Comparison of ENCODE assay signal across 19 cellular contexts in the genomic region with DNA sequence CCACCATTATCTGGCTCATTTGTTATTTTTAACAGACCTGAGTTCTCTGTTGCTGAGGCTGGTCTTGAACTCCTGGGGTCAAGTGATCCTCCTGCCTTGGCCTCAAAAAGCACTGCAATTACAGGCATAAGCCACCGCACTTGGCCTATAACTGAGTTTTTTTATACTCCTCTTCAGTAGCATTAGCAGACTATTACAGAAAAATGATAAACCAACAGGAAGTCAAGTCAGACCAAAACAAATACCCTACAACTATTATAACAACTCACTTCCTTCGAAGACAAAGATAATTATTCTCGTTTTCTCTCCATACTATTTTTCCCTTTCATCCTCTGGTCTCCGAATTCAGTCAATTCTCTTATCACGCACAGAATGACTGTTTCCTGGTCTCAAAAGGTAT.
DNase-seq lines count a peak whose midpoint lies in the region; ATAC-seq and TF ChIP-seq lines count a peak whose summit lies in the region.
"Had no signal": no experiment of that assay in that cellular context is flagged by ENCODE, and none has a peak within 500 bp of the region (broad histone marks: within the 10 kb centered on the region; RNA-seq: fewer than 3 reads in every experiment).

No MANE protein-coding gene starts in this region.

- no peaks in the 10 kb centered on the region for H3K36me3 ChIP-seq in CD4-positive, CD25-positive, alpha-beta regulatory T cell (ENCODE audit: control insufficient read depth, insufficient read depth, low read length)
- H3K36me3 ChIP-seq in IMR-90 (ENCODE audit: control insufficient read depth, insufficient read depth, low read length) (no peaks in the 10 kb centered on the region), endodermal cell (ENCODE audit: control insufficient read depth, insufficient read depth, low read length) (peaks cover 11% of the 10 kb centered on the region), adrenal gland (replicated peaks in 1 of 2) (no peaks in the 10 kb centered on the region)
- H3K36me3 ChIP-seq: Peyer's patch had no signal

- H2BK120ac ChIP-seq in IMR-90 (ENCODE audit: low read depth, low read length) = no peak overlapping the region

- H2BK15ac ChIP-seq in IMR-90 (ENCODE audit: low read depth, low read length) = no peak overlapping the region

- TF ChIP-seq CTCF in CD14-positive monocyte (IDR thresholded peaks at IDR 0.05) (no peak), IMR-90 (conservative IDR thresholded peaks at IDR 0.05; ENCODE audit: low read depth, low read length) (no peak), endodermal cell (conservative IDR thresholded peaks at IDR 0.05) (no peak), foreskin keratinocyte (conservative IDR thresholded peaks at IDR 0.05) (no peak), adrenal gland (IDR thresholded peaks at IDR 0.05) (no peak)

- POLR2A ChIA-PET in IMR-90 (lab: Charles Lee; ENCODE audit: unreplicated experiment) = no interaction called here

- in situ Hi-C loops in IMR-90 (cut with MboI; ENCODE audit: low sequenced_read_pairs) = no loop called here

- H3K36me3 Mint-ChIP-seq in CD14-positive monocyte (peaks cover 27 to 34% of the 10 kb centered on the region in 2 donors), endodermal cell (ENCODE audit: low read depth) (peaks cover 11% of the 10 kb centered on the region)
- H3K36me3 Mint-ChIP-seq in CD4-positive, CD25-positive, alpha-beta regulatory T cell = peaks cover 14% of the 10 kb centered on the region

- intact Hi-C loops in CD14-positive monocyte (cut with micrococcal nuclease) = no loop called here
- intact Hi-C loops in IMR-90 (cut with micrococcal nuclease) = no loop called here
- intact Hi-C loops in adrenal gland (cut with DNase I) = no loop called here

- peak overlapping the region; percentile 51 for H2AK9ac ChIP-seq in IMR-90 (replicated peaks; ENCODE audit: low read depth, low read length, poor library complexity)

- CTCF ChIA-PET in IMR-90 (lab: Yijun Ruan, JAX) = no interaction called here

- H3K18ac ChIP-seq in IMR-90 (ENCODE audit: low read depth, low read length) = no peak overlapping the region

- WGBS in IMR-90 (ENCODE audit: extremely low coverage in 2 of 2, insufficient read length in 1 of 2), 2 experiments = 100% methylated on average over 1 to 4 of the region's 5 CpGs
- WGBS in endodermal cell (ENCODE audit: insufficient coverage in 1 of 2, insufficient read length in 1 of 2), 2 experiments = 98 to 100% methylated on average over 2 to 4 of the region's 5 CpGs
- WGBS in adrenal gland, 4 donors = 93 to 97% (median 96%) methylated on average over 5 of the region's 5 CpGs

- H3K9ac ChIP-seq in IMR-90 (ENCODE audit: low read depth, low read length) (no peak overlapping the region), endodermal cell (ENCODE audit: extremely low read depth, low read length, poor library complexity, severe bottlenecking) (no peak overlapping the region)
- H3K9ac ChIP-seq: BLaER1 treated with 17β-estradiol and CSF1 and Interleukin-3, amounts not matched to agents 10 nM and 100 nM had no signal

- H4K91ac ChIP-seq in IMR-90 (ENCODE audit: insufficient read depth, low read depth, low read length) = no peak overlapping the region

- H4K8ac ChIP-seq in IMR-90 (ENCODE audit: low read depth in 2 of 2, low read length in 2 of 2) = 0 out of 4 replicates have a peak overlapping the region, but pooled peaks of 1 of the 2 experiments have one; percentile 17

- peaks cover 26% of the 10 kb centered on the region for H3K4me1 ChIP-seq in CD4-positive, CD25-positive, alpha-beta regulatory T cell (ENCODE audit: control insufficient read depth, insufficient read depth, low read length, poor library complexity, severe bottlenecking)
- 0 out of 2 replicates have a peak, but pooled peaks cover 2% of the 10 kb centered on the region for H3K4me1 ChIP-seq in IMR-90 (ENCODE audit: control insufficient read depth, insufficient read depth, low read length)
- H3K4me1 ChIP-seq in endodermal cell (ENCODE audit: control insufficient read depth, insufficient read depth, low read length) = no peaks in the 10 kb centered on the region
- no peaks in the 10 kb centered on the region for H3K4me1 ChIP-seq in foreskin keratinocyte
- no peaks in the 10 kb centered on the region for H3K4me1 ChIP-seq in adrenal gland (replicated peaks in 1 of 2)
- H3K4me1 ChIP-seq: Peyer's patch had no signal

- no peak overlapping the region for H2AFZ ChIP-seq in IMR-90 (replicated peaks; ENCODE audit: low read length, poor library complexity)

- peaks cover 30 to 34% of the 10 kb centered on the region in 2 experiments for H3K79me1 ChIP-seq in IMR-90 (ENCODE audit: low read depth in 1 of 2, low read length in 2 of 2)

- H3K9me1 ChIP-seq in IMR-90 (ENCODE audit: insufficient read depth, low read length) = peaks cover 3% of the 10 kb centered on the region; the same call in 1 of the 2 replicates

- H2AK5ac ChIP-seq in IMR-90 (ENCODE audit: low read depth, low read length) = no peak overlapping the region

- no peak overlapping the region for H3K4me2 ChIP-seq in IMR-90 (ENCODE audit: low read depth, low read length)

- H4K20me1 ChIP-seq in IMR-90 (ENCODE audit: insufficient read depth, low read length) = no peaks in the 10 kb centered on the region

- no peak for ATAC-seq in CD4-positive, CD25-positive, alpha-beta regulatory T cell (ENCODE audit: low read depth in 2 of 2)
- no peak for ATAC-seq in IMR-90 (ENCODE audit: low read depth)
- ATAC-seq in foreskin keratinocyte = no peak
- ATAC-seq: SK-N-SH treated with all-trans-retinoic acid at 6 μM for 48 hours had no signal

- no peak overlapping the region for H2BK20ac ChIP-seq in IMR-90 (ENCODE audit: low read depth, low read length)

- no peak overlapping the region; the same call in 1 of the 2 replicates for H3K23ac ChIP-seq in IMR-90 (ENCODE audit: low read depth, low read length)

- dilution Hi-C loops in IMR-90 (cut with HindIII; ENCODE audit: low sequenced_read_pairs, unreplicated experiment) = no loop called here

- H3K56ac ChIP-seq in IMR-90 (ENCODE audit: extremely low read depth, insufficient read depth, low read length) = no peak overlapping the region

- H2BK5ac ChIP-seq in IMR-90 (ENCODE audit: low read depth, low read length, poor library complexity, severe bottlenecking) = no peak overlapping the region

- H3K27me3 Mint-ChIP-seq in CD14-positive monocyte (ENCODE audit: low read depth in 3 of 3) (no peaks in the 10 kb centered on the region), endodermal cell (ENCODE audit: insufficient read depth) (no peaks in the 10 kb centered on the region)
- H3K27me3 Mint-ChIP-seq in CD4-positive, CD25-positive, alpha-beta regulatory T cell = no peaks in the 10 kb centered on the region

- BruUV-seq in IMR-90 (replicated peaks; lab: Mats Ljungman, UMichigan) = no TSS peak

- no peaks in the 10 kb centered on the region for H3K27me3 ChIP-seq in CD4-positive, CD25-positive, alpha-beta regulatory T cell (ENCODE audit: control insufficient read depth, insufficient read depth, low read length)
- H3K27me3 ChIP-seq in IMR-90 (ENCODE audit: control insufficient read depth, insufficient read depth, low read length) = no peaks in the 10 kb centered on the region
- H3K27me3 ChIP-seq in endodermal cell (ENCODE audit: control insufficient read depth, insufficient read depth, low read length, poor library complexity, severe bottlenecking) = no peaks in the 10 kb centered on the region
- H3K27me3 ChIP-seq in foreskin keratinocyte = no peaks in the 10 kb centered on the region
- no peaks in the 10 kb centered on the region for H3K27me3 ChIP-seq in adrenal gland
- H3K27me3 ChIP-seq: BLaER1 treated with 17β-estradiol and CSF1 and Interleukin-3, amounts not matched to agents 10 nM and 100 nM; Peyer's patch had no signal

- no peaks in the 10 kb centered on the region for H3K9me3 ChIP-seq in CD4-positive, CD25-positive, alpha-beta regulatory T cell (ENCODE audit: control insufficient read depth in 2 of 2, low read length in 2 of 2)
- no peaks in the 10 kb centered on the region for H3K9me3 ChIP-seq in IMR-90 (ENCODE audit: control insufficient read depth, insufficient read depth, low read length)
- H3K9me3 ChIP-seq in endodermal cell (ENCODE audit: control insufficient read depth, low read length) = no peaks in the 10 kb centered on the region
- H3K9me3 ChIP-seq in adrenal gland (replicated peaks in 1 of 3) = no peaks in the 10 kb centered on the region
- H3K9me3 ChIP-seq: BLaER1 treated with 17β-estradiol and CSF1 and Interleukin-3, amounts not matched to agents 10 nM and 100 nM; Peyer's patch had no signal

- H3K27ac ChIP-seq in CD4-positive, CD25-positive, alpha-beta regulatory T cell (ENCODE audit: insufficient read depth, low read length, poor library complexity, severe bottlenecking) = peak overlapping the region; percentile 43
- H3K27ac ChIP-seq in IMR-90 (ENCODE audit: insufficient read depth, low read length) (no peak overlapping the region), endodermal cell (ENCODE audit: low read depth, low read length) (no peak overlapping the region), foreskin keratinocyte (no peak overlapping the region), adrenal gland (no peak overlapping the region)
- H3K27ac ChIP-seq: BLaER1 treated with 17β-estradiol and CSF1 and Interleukin-3, amounts not matched to agents 10 nM and 100 nM; Peyer's patch had no signal

- no peaks in the 10 kb centered on the region for H3K9me3 Mint-ChIP-seq in CD14-positive monocyte
- H3K9me3 Mint-ChIP-seq in CD4-positive, CD25-positive, alpha-beta regulatory T cell = peaks cover 0 to 2% (median 0%) of the 10 kb centered on the region in 7 donors
- peaks cover 2% of the 10 kb centered on the region for H3K9me3 Mint-ChIP-seq in endodermal cell

- TF ChIP-seq POLR2A in IMR-90 (IDR thresholded peaks at IDR 0.05; ENCODE audit: low read depth, low read length) (no peak), adrenal gland (IDR thresholded peaks at IDR 0.05) (no peak)

- H3K4me1 Mint-ChIP-seq in CD14-positive monocyte (no peaks in the 10 kb centered on the region), endodermal cell (peaks cover 8% of the 10 kb centered on the region)
- H3K4me1 Mint-ChIP-seq in CD4-positive, CD25-positive, alpha-beta regulatory T cell = peaks cover 6 to 31% (median 28%) of the 10 kb centered on the region in 4 donors

- H3K4me3 ChIP-seq in CD4-positive, CD25-positive, alpha-beta regulatory T cell (ENCODE audit: low read depth, low read length) = peak overlapping the region; percentile 57
- H3K4me3 ChIP-seq in IMR-90 (ENCODE audit: insufficient read depth, low read depth, low read length) = no peak overlapping the region
- no peak overlapping the region for H3K4me3 ChIP-seq in endodermal cell (ENCODE audit: low read length)
- H3K4me3 ChIP-seq in adrenal gland = no peak overlapping the region
- H3K4me3 ChIP-seq: BLaER1 treated with 17β-estradiol and CSF1 and Interleukin-3, amounts not matched to agents 10 nM and 100 nM; Peyer's patch had no signal

- no peak overlapping the region for H3K14ac ChIP-seq in IMR-90 (replicated peaks; ENCODE audit: low read depth, low read length)

- no peak for DNase-seq in CD14-positive monocyte (ENCODE audit: low spot score)
- DNase-seq in CD4-positive, CD25-positive, alpha-beta regulatory T cell = no peak
- DNase-seq in IMR-90 = no peak
- no peak for DNase-seq in endodermal cell
- DNase-seq in foreskin keratinocyte = no peak
- no peak for DNase-seq in adrenal gland
- no peak for DNase-seq in NAMALWA (ENCODE audit: low spot score)
- DNase-seq: EL, GF-D8, KG1, NCI-H1092 treated with DMSO at 0.1 percent for 48 hours, NCI-H146, NCI-H2029, NCI-H2227 treated with DMSO at 0.1 percent for 48 hours, NCI-H524 treated with DMSO at 0.1 percent for 48 hours, NCI-H82, Peyer's patch had no signal

- no peak overlapping the region for H4K5ac ChIP-seq in IMR-90 (ENCODE audit: low read depth, low read length)

- H3K27ac Mint-ChIP-seq in CD14-positive monocyte = peak overlapping the region in 4 of 7 donors; percentile 27 to 77 (median 45)
- H3K27ac Mint-ChIP-seq in CD4-positive, CD25-positive, alpha-beta regulatory T cell = peak overlapping the region; percentile 23 to 74 (median 48)
- H3K27ac Mint-ChIP-seq in endodermal cell = peak overlapping the region; percentile 49

- H3K4ac ChIP-seq in IMR-90 (ENCODE audit: low read depth, low read length) = no peak overlapping the region

- TF ChIP-seq RAD21 in IMR-90 (IDR thresholded peaks at IDR 0.05; ENCODE audit: low read length) = no peak

- no peak overlapping the region for H3K4me3 Mint-ChIP-seq in CD14-positive monocyte
- peak overlapping the region; percentile 16 to 42 (median 25) for H3K4me3 Mint-ChIP-seq in CD4-positive, CD25-positive, alpha-beta regulatory T cell
- H3K4me3 Mint-ChIP-seq in endodermal cell = no peak overlapping the region

Comparison
In these comparisons a context has a peak if more than half of its experiments do, and no peak if none do; other contexts are left out.
1. H3K4me3 Mint-ChIP-seq: peak in CD4-positive, CD25-positive, alpha-beta regulatory T cell (4 of 4); none in CD14-positive monocyte (0 of 2) and endodermal cell (single experiment).
2. Peak in every context shown above with its lines, with median percentiles within 50 percentile points of each other: H3K27ac Mint-ChIP-seq.